ENCODE assay signal across 8 cellular contexts in genomic region chr11:108593214-108593909, GRCh38. TPM values are rescaled to one million over a fixed set of nuclear protein-coding genes. Genes with fewer than 3 reads are reported as not detected.
DNase-seq lines count a peak whose midpoint lies in the region; ATAC-seq and TF ChIP-seq lines count a peak whose summit lies in the region.

EXPH5 (minus strand) TSS chr11:108593768; CDS start chr11:108593536, 232 bp downstream.

- BruUV-seq in Caco-2 (replicated peaks; lab: Mats Ljungman, UMichigan): TSS peak; percentile 40

- peak within 1 kb of the TSS; percentile 48 for H3K9ac ChIP-seq in HUES48 (ENCODE audit: low read depth, low read length)
- peak within 1 kb of the TSS; percentile 62 for H3K9ac ChIP-seq in NT2/D1 (ENCODE audit: insufficient read length, low read depth)

- no peak for TF ChIP-seq CTCF in Caco-2 (IDR thresholded peaks at IDR 0.05; ENCODE audit: insufficient read depth in 1 of 2, low read depth in 1 of 2, low read length in 1 of 2, severe bottlenecking in 1 of 2, unreplicated experiment in 1 of 2)
- TF ChIP-seq CTCF in epithelial cell of esophagus (IDR thresholded peaks at IDR 0.05; ENCODE audit: insufficient read depth, low read depth, low read length, missing control alignments): no peak
- TF ChIP-seq CTCF in mesothelial cell of epicardium (IDR thresholded peaks at IDR 0.05; ENCODE audit: unreplicated experiment): no peak

- H3K9me3 ChIP-seq in Caco-2 (no peaks in the 10 kb centered on the region), HUES48 (ENCODE audit: control insufficient read depth, insufficient read depth, low read length) (no peaks in the 10 kb centered on the region), NT2/D1 (ENCODE audit: insufficient read depth, low read length) (no peaks in the 10 kb centered on the region)

- H3K27ac ChIP-seq in HUES48 (ENCODE audit: low read depth, low read length): peak within 1 kb of the TSS; percentile 66

- H3K9me3 Mint-ChIP-seq in Caco-2 (ENCODE audit: unreplicated experiment) (no peaks in the 10 kb centered on the region), mesothelial cell of epicardium (no peaks in the 10 kb centered on the region)

- DNase-seq in Caco-2 (peak; percentile 100), NT2/D1 (ENCODE audit: low read depth, low spot score) (peak; percentile 88), activated T-cell treated with anti-CD3 and anti-CD28 coated beads for 1 hour (ENCODE audit: low read depth) (peak; percentile 83), epithelial cell of esophagus (ENCODE audit: low read depth) (peak; percentile 99), mesothelial cell of epicardium (ENCODE audit: low spot score in 2 of 2, unreplicated experiment in 2 of 2) (peak; percentile 70 to 73)
- peak; percentile 71 to 79 for DNase-seq in stimulated activated CD8-positive, alpha-beta memory T cell treated with anti-CD3 and anti-CD28 coated beads, Interleukin-15, amount 100 ng/mL, for 4 hours (ENCODE audit: low read depth in 2 of 2)

- peak within 1 kb of the TSS; percentile 100 for H3K27ac Mint-ChIP-seq in Caco-2 (ENCODE audit: unreplicated experiment)
- peak within 1 kb of the TSS; percentile 99 for H3K27ac Mint-ChIP-seq in mesothelial cell of epicardium

- H3K27me3 ChIP-seq in Caco-2 (replicated peaks; ENCODE audit: control insufficient read depth, insufficient read depth, low read length) (no peaks in the 10 kb centered on the region; the same call in 1 of the 2 replicates), HUES48 (ENCODE audit: control insufficient read depth, insufficient read depth, low read length) (peaks cover 15% of the 10 kb centered on the region), NT2/D1 (ENCODE audit: insufficient read depth, insufficient read length) (peaks cover 22% of the 10 kb centered on the region)

- peak within 1 kb of the TSS; percentile 89 for H3K4me3 ChIP-seq in Caco-2 (ENCODE audit: low read depth, low read length)
- H3K4me3 ChIP-seq in HUES48 (ENCODE audit: low read depth, low read length): peak within 1 kb of the TSS; percentile 95
- peak within 1 kb of the TSS; percentile 69 for H3K4me3 ChIP-seq in NT2/D1 (ENCODE audit: insufficient read length, low read depth)
- H3K4me3 ChIP-seq in epithelial cell of esophagus (ENCODE audit: low read length): peak within 1 kb of the TSS; percentile 72

- POLR2A ChIA-PET in Caco-2 (lab: Charles Lee): interaction anchor here (0.6 to 2.2 kb wide), 12 partner anchors 33 to 373 kb away, joined by 3 to 15 read pairs (median 4); partner anchors contain the start of genes ATM, C11orf65, DDX10 and NPAT

- CTCF ChIA-PET in Caco-2 (lab: Charles Lee): interaction anchor here (0.6 to 1.4 kb wide), 3 partner anchors 43 to 133 kb away, joined by 3 to 5 read pairs (median 3); no protein-coding TSS in a partner anchor

- H3K4me1 ChIP-seq in Caco-2 (peaks cover 18% of the 10 kb centered on the region), HUES48 (ENCODE audit: control insufficient read depth, insufficient read depth, low read length) (peaks cover 18% of the 10 kb centered on the region), NT2/D1 (ENCODE audit: insufficient read depth, insufficient read length) (no peaks in the 10 kb centered on the region)

- H3K36me3 Mint-ChIP-seq in Caco-2 (ENCODE audit: insufficient read depth, unreplicated experiment): peaks cover 7% of the 10 kb centered on the region
- no peaks in the 10 kb centered on the region for H3K36me3 Mint-ChIP-seq in mesothelial cell of epicardium

- H3K27me3 Mint-ChIP-seq in Caco-2 (ENCODE audit: insufficient read depth, unreplicated experiment): no peaks in the 10 kb centered on the region
- peaks cover 4% of the 10 kb centered on the region for H3K27me3 Mint-ChIP-seq in mesothelial cell of epicardium (ENCODE audit: low read depth)

- H3K36me3 ChIP-seq in Caco-2 (ENCODE audit: control insufficient read depth, insufficient read depth, low read length) (no peaks in the 10 kb centered on the region), HUES48 (ENCODE audit: control insufficient read depth, insufficient read depth, low read length) (no peaks in the 10 kb centered on the region), NT2/D1 (ENCODE audit: insufficient read depth, insufficient read length, low read length) (no peaks in the 10 kb centered on the region)

- peak; percentile 97 for ATAC-seq in GM21447 (IDR thresholded peaks at IDR 0.05; ENCODE audit: unreplicated experiment)

- intact Hi-C loops in Caco-2 (cut with micrococcal nuclease; ENCODE audit: unreplicated experiment): loop anchor here (1.0 kb wide), 9 partner anchors 32 to 371 kb away; partner anchors contain the start of genes C11orf65 and NPAT

- H3K4me1 Mint-ChIP-seq in Caco-2 (ENCODE audit: low read depth, unreplicated experiment): peaks cover 33% of the 10 kb centered on the region
- H3K4me1 Mint-ChIP-seq in mesothelial cell of epicardium: peaks cover 60% of the 10 kb centered on the region

- peak within 1 kb of the TSS; percentile 100 for H3K4me3 Mint-ChIP-seq in Caco-2 (ENCODE audit: unreplicated experiment)
- peak within 1 kb of the TSS; percentile 90 for H3K4me3 Mint-ChIP-seq in mesothelial cell of epicardium

RNA-seq across cellular contexts. Expression of gene EXPH5, which starts in this region (rescaled TPM):
- total RNA-seq in Caco-2 (2022) (15.3 and 18.1 TPM in 2 replicates), mesothelial cell of epicardium (27.2 to 30.5 TPM (median 28.2 TPM) in 3 replicates)

Comparison
In these comparisons a context has a peak if more than half of its experiments do, and no peak if none do; other contexts are left out.
1. Peak in every context shown above with its lines: DNase-seq, ATAC-seq, H3K4me3 ChIP-seq and H3K27ac ChIP-seq.